ENCODE assay signal across 26 cellular contexts in genomic region chr7:75953918-75954317, GRCh38. TPM values are rescaled to one million over a fixed set of nuclear protein-coding genes. Genes with fewer than 3 reads are reported as not detected.
DNase-seq lines count a peak whose midpoint lies in the region; ATAC-seq and FAIRE-seq lines count a peak whose summit lies in the region.
"Had no signal": no experiment of that assay in that cellular context is flagged by ENCODE, and none has a peak within 500 bp of the region (broad histone marks: within the 10 kb centered on the region; RNA-seq: fewer than 3 reads in every experiment).

No MANE protein-coding gene starts in this region.

- H3K27ac Mint-ChIP-seq in activated T-helper 1 cell treated with anti-CD3 and anti-CD28 coated beads, Interleukin-12 subunit alpha, Interleukin-12 subunit beta, Interleukin-2, Interleukin-4 antibody, amounts not matched to agents 30 ng/mL and 10 ng/mL and 1 ng/mL, durations not matched to agents 14 hours and 24 hours and 36 hours: peak overlapping the region; percentile 0
- H3K27ac Mint-ChIP-seq in naive thymus-derived CD4-positive, alpha-beta T cell: peak overlapping the region in 1 of 9 donors; percentile 38
- H3K27ac Mint-ChIP-seq: activated CD4-positive, alpha-beta T cell treated with anti-CD3 and anti-CD28 coated beads, Interleukin-2, amount 10 ng/mL, durations not matched to agents 7 days and 5 days; brain; mesothelial cell of epicardium had no signal

- peaks cover 4% of the 10 kb centered on the region for H3K36me3 Mint-ChIP-seq in activated T-helper 1 cell treated with anti-CD3 and anti-CD28 coated beads, Interleukin-12 subunit alpha, Interleukin-12 subunit beta, Interleukin-2, Interleukin-4 antibody, amounts not matched to agents 30 ng/mL and 10 ng/mL and 1 ng/mL, durations not matched to agents 14 hours and 24 hours and 36 hours (ENCODE audit: low read depth)
- peaks cover 0 to 30% (median 12%) of the 10 kb centered on the region in 5 donors for H3K36me3 Mint-ChIP-seq in naive thymus-derived CD4-positive, alpha-beta T cell

- no peak for FAIRE-seq in frontal cortex (lab: Jason Lieb, UNC)
- FAIRE-seq: D721Med, small intestine had no signal

- H3K4me3 Mint-ChIP-seq in activated T-helper 1 cell treated with anti-CD3 and anti-CD28 coated beads, Interleukin-12 subunit alpha, Interleukin-12 subunit beta, Interleukin-2, Interleukin-4 antibody, amounts not matched to agents 30 ng/mL and 10 ng/mL and 1 ng/mL, durations not matched to agents 14 hours and 24 hours and 36 hours: no peak overlapping the region
- no peak overlapping the region for H3K4me3 Mint-ChIP-seq in naive thymus-derived CD4-positive, alpha-beta T cell
- H3K4me3 Mint-ChIP-seq: activated CD4-positive, alpha-beta T cell treated with anti-CD3 and anti-CD28 coated beads, Interleukin-2, amount 10 ng/mL, durations not matched to agents 7 days and 5 days; activated T-cell treated with anti-CD3 and anti-CD28 coated beads, Interleukin-2, amount 50 U/mL, for 4 hours; brain; CD4-positive, CD25-positive, alpha-beta regulatory T cell; mesothelial cell of epicardium; naive thymus-derived CD8-positive, alpha-beta T cell had no signal

- no peak overlapping the region for H3K27ac ChIP-seq in naive thymus-derived CD4-positive, alpha-beta T cell (ENCODE audit: low read depth, low read length)
- H3K27ac ChIP-seq: GM23248, left ventricle myocardium inferior had no signal

- peak; percentile 36 for ATAC-seq in naive thymus-derived CD4-positive, alpha-beta T cell
- ATAC-seq: activated T-cell treated with anti-CD3 and anti-CD28 coated beads, Interleukin-2, amount 50 U/mL, for 4 hours; naive thymus-derived CD8-positive, alpha-beta T cell had no signal

- peak; percentile 70 for DNase-seq in MV-4-11 (lab: John Stamatoyannopoulos, UW)
- no peak for DNase-seq in activated T-helper 1 cell treated with anti-CD3 and anti-CD28 coated beads, Interleukin-12 subunit alpha, Interleukin-12 subunit beta, Interleukin-2, Interleukin-4 antibody, amounts not matched to agents 30 ng/mL and 10 ng/mL and 1 ng/mL, durations not matched to agents 14 hours and 24 hours and 36 hours (ENCODE audit: low spot score)
- DNase-seq in naive thymus-derived CD4-positive, alpha-beta T cell: no peak
- no peak for DNase-seq in H7
- no peak for DNase-seq in A172 (ENCODE audit: low spot score)
- no peak for DNase-seq in kidney glomerular epithelial cell (lab: John Stamatoyannopoulos, UW)
- DNase-seq in frontal cortex (ENCODE audit: low spot score in 2 of 2): no peak
- DNase-seq: activated CD4-positive, alpha-beta T cell treated with anti-CD3 and anti-CD28 coated beads, Interleukin-2, amount 10 ng/mL, durations not matched to agents 7 days and 5 days; activated naive CD4-positive, alpha-beta T cell; activated T-cell treated with anti-CD3 and anti-CD28 coated beads, Interleukin-2, amount 50 U/mL, for 4 hours; CD4-positive, CD25-positive, alpha-beta regulatory T cell; cerebellar nuclear complex; dorsolateral prefrontal cortex; GM23248; left ventricle myocardium inferior; naive thymus-derived CD8-positive, alpha-beta T cell; NCI-H1417 treated with DMSO at 0.1 percent for 48 hours; NCI-H774; retina; Right ventricle myocardium superior; small intestine; T1000; trophoblast cell had no signal

- no peaks in the 10 kb centered on the region for H3K27me3 ChIP-seq in naive thymus-derived CD4-positive, alpha-beta T cell (ENCODE audit: control insufficient read depth in 2 of 2, insufficient read depth in 2 of 2, low read length in 2 of 2)
- no peaks in the 10 kb centered on the region for H3K27me3 ChIP-seq in H7 (ENCODE audit: control insufficient read depth, insufficient read depth, low read length)
- H3K27me3 ChIP-seq: dorsolateral prefrontal cortex had no signal

- no peaks in the 10 kb centered on the region for H3K9me3 ChIP-seq in naive thymus-derived CD4-positive, alpha-beta T cell (ENCODE audit: control insufficient read depth in 2 of 3, low read length in 3 of 3)
- H3K9me3 ChIP-seq: left ventricle myocardium inferior had no signal

- no peaks in the 10 kb centered on the region for H3K27me3 Mint-ChIP-seq in activated T-helper 1 cell treated with anti-CD3 and anti-CD28 coated beads, Interleukin-12 subunit alpha, Interleukin-12 subunit beta, Interleukin-2, Interleukin-4 antibody, amounts not matched to agents 30 ng/mL and 10 ng/mL and 1 ng/mL, durations not matched to agents 14 hours and 24 hours and 36 hours (ENCODE audit: insufficient read depth)
- H3K27me3 Mint-ChIP-seq in naive thymus-derived CD4-positive, alpha-beta T cell: no peaks in the 10 kb centered on the region
- H3K27me3 Mint-ChIP-seq: activated CD4-positive, alpha-beta T cell treated with anti-CD3 and anti-CD28 coated beads, Interleukin-2, amount 10 ng/mL, durations not matched to agents 7 days and 5 days; brain; naive thymus-derived CD8-positive, alpha-beta T cell had no signal

- CTCF ChIA-PET in naive thymus-derived CD4-positive, alpha-beta T cell (lab: Charles Lee): no interaction called here

- no peaks in the 10 kb centered on the region for H3K4me1 Mint-ChIP-seq in activated T-helper 1 cell treated with anti-CD3 and anti-CD28 coated beads, Interleukin-12 subunit alpha, Interleukin-12 subunit beta, Interleukin-2, Interleukin-4 antibody, amounts not matched to agents 30 ng/mL and 10 ng/mL and 1 ng/mL, durations not matched to agents 14 hours and 24 hours and 36 hours (ENCODE audit: low read depth)
- H3K4me1 Mint-ChIP-seq in naive thymus-derived CD4-positive, alpha-beta T cell: peaks cover 0 to 15% (median 5%) of the 10 kb centered on the region in 7 donors
- H3K4me1 Mint-ChIP-seq: activated CD4-positive, alpha-beta T cell treated with anti-CD3 and anti-CD28 coated beads, Interleukin-2, amount 10 ng/mL, durations not matched to agents 7 days and 5 days had no signal

- POLR2A ChIA-PET in naive thymus-derived CD4-positive, alpha-beta T cell (lab: Charles Lee): no interaction called here

- intact Hi-C loops in activated T-helper 1 cell treated with anti-CD3 and anti-CD28 coated beads, Interleukin-12 subunit alpha, Interleukin-12 subunit beta, Interleukin-2, Interleukin-4 antibody, amounts not matched to agents 30 ng/mL and 10 ng/mL and 1 ng/mL, durations not matched to agents 14 hours and 24 hours and 36 hours (cut with micrococcal nuclease): no loop called here
- intact Hi-C loops in naive thymus-derived CD4-positive, alpha-beta T cell (cut with micrococcal nuclease): no loop called here

- H3K4me3 ChIP-seq in naive thymus-derived CD4-positive, alpha-beta T cell (ENCODE audit: low read length): no peak overlapping the region
- no peak overlapping the region for H3K4me3 ChIP-seq in H7 (ENCODE audit: insufficient read depth, low read depth, low read length)
- H3K4me3 ChIP-seq: dorsolateral prefrontal cortex, GM23248, left ventricle myocardium inferior had no signal

- H3K36me3 ChIP-seq in naive thymus-derived CD4-positive, alpha-beta T cell (ENCODE audit: control insufficient read depth in 2 of 3, insufficient read depth in 3 of 3, low read length in 3 of 3): peaks cover 0 to 53% (median 7%) of the 10 kb centered on the region in 3 experiments
- peaks cover 20% of the 10 kb centered on the region for H3K36me3 ChIP-seq in H7 (replicated peaks; ENCODE audit: control insufficient read depth, insufficient read depth, low read length)

- no peaks in the 10 kb centered on the region for H3K4me1 ChIP-seq in naive thymus-derived CD4-positive, alpha-beta T cell (ENCODE audit: control insufficient read depth in 2 of 2, insufficient read depth in 2 of 2, low read length in 2 of 2)

- no peaks in the 10 kb centered on the region for H3K9me3 Mint-ChIP-seq in activated T-helper 1 cell treated with anti-CD3 and anti-CD28 coated beads, Interleukin-12 subunit alpha, Interleukin-12 subunit beta, Interleukin-2, Interleukin-4 antibody, amounts not matched to agents 30 ng/mL and 10 ng/mL and 1 ng/mL, durations not matched to agents 14 hours and 24 hours and 36 hours
- no peaks in the 10 kb centered on the region for H3K9me3 Mint-ChIP-seq in naive thymus-derived CD4-positive, alpha-beta T cell
- H3K9me3 Mint-ChIP-seq: activated CD4-positive, alpha-beta T cell treated with anti-CD3 and anti-CD28 coated beads, Interleukin-2, amount 10 ng/mL, durations not matched to agents 7 days and 5 days; activated T-cell treated with anti-CD3 and anti-CD28 coated beads, Interleukin-2, amount 50 U/mL, for 4 hours; brain; CD4-positive, CD25-positive, alpha-beta regulatory T cell; mesothelial cell of epicardium; naive thymus-derived CD8-positive, alpha-beta T cell had no signal

RNA-seq across cellular contexts. Expression of gene POR, which starts 39.0 kb away (rescaled TPM):
- total RNA-seq in activated T-helper 1 cell treated with anti-CD3 and anti-CD28 coated beads, Interleukin-12 subunit alpha, Interleukin-12 subunit beta, Interleukin-2, Interleukin-4 antibody, amounts not matched to agents 30 ng/mL and 10 ng/mL and 1 ng/mL, durations not matched to agents 14 hours and 24 hours and 36 hours: 84.4 and 91.2 TPM in 2 replicates
- total RNA-seq in naive thymus-derived CD4-positive, alpha-beta T cell: 10 to 100 TPM; 45.9 to 72.3 (median 69.7) TPM
- 10 to 100 TPM; 41.6 to 69.2 TPM for polyA plus RNA-seq in naive thymus-derived CD4-positive, alpha-beta T cell
- total RNA-seq in H7 (2014; rRNA removed; shearing (Covaris generic)): 120 and 142 TPM in 2 replicates
- 70.9 and 72.6 TPM in 2 replicates for total RNA-seq in A172 (2014; rRNA removed; shearing (Covaris generic))
- total RNA-seq in frontal cortex: 67.3 TPM

RNA-seq across cellular contexts. Expression of gene TMEM120A, which starts 40.5 kb away (rescaled TPM):
- total RNA-seq in activated T-helper 1 cell treated with anti-CD3 and anti-CD28 coated beads, Interleukin-12 subunit alpha, Interleukin-12 subunit beta, Interleukin-2, Interleukin-4 antibody, amounts not matched to agents 30 ng/mL and 10 ng/mL and 1 ng/mL, durations not matched to agents 14 hours and 24 hours and 36 hours: 44.3 and 49.9 TPM in 2 replicates
- 10 to 100 TPM; 19.1 to 38.6 (median 35.6) TPM for total RNA-seq in naive thymus-derived CD4-positive, alpha-beta T cell
- polyA plus RNA-seq in naive thymus-derived CD4-positive, alpha-beta T cell: 10 to 100 TPM; 23.2 to 25.2 TPM
- total RNA-seq in H7 (2014; rRNA removed; shearing (Covaris generic)): 11.0 and 12.8 TPM in 2 replicates
- 13.6 and 26.5 TPM in 2 replicates for total RNA-seq in A172 (2014; rRNA removed; shearing (Covaris generic))
- 26.1 TPM for total RNA-seq in frontal cortex
